Comparison of ENCODE assay signal across 15 cellular contexts in genomic region chr3:27425896-27426565, GRCh38. TPM values are rescaled to one million over a fixed set of nuclear protein-coding genes. Genes with fewer than 3 reads are reported as not detected.
A peak's percentile ranks its signal among the peaks of the same experiment; 100 is the strongest.
DNase-seq lines count a peak whose midpoint lies in the region; ATAC-seq and TF ChIP-seq lines count a peak whose summit lies in the region.
"Had no signal": no experiment of that assay in that cellular context is flagged by ENCODE, and none has a peak within 500 bp of the region (broad histone marks: within the 10 kb centered on the region; RNA-seq: fewer than 3 reads in every experiment).

No MANE protein-coding gene starts in this region.

- intact Hi-C loops in Calu3 (cut with micrococcal nuclease; ENCODE audit: unreplicated experiment) = no loop called here

- peaks cover 36% of the 10 kb centered on the region for H3K36me3 Mint-ChIP-seq in activated CD8-positive, alpha-beta memory T cell treated with anti-CD3 and anti-CD28 coated beads, Interleukin-2, amount 10 ng/mL, durations not matched to agents 7 days and 5 days
- H3K36me3 Mint-ChIP-seq in T-helper 2 cell treated with Interferon-gamma antibody and Interleukin-4, amounts not matched to agents 5 μg/mL and 100 μg/mL, for 36 hours (ENCODE audit: low read depth) = peaks cover 39% of the 10 kb centered on the region
- H3K36me3 Mint-ChIP-seq in stimulated activated effector memory CD8-positive, alpha-beta T cell treated with anti-CD3 and anti-CD28 coated beads, Interleukin-12 subunit alpha, Interleukin-12 subunit beta, amount 100 ng/mL, for 72 hours = peaks cover 79% of the 10 kb centered on the region
- H3K36me3 Mint-ChIP-seq in Calu3 (ENCODE audit: insufficient read depth, unreplicated experiment) = peaks cover 24% of the 10 kb centered on the region

- peaks cover 3% of the 10 kb centered on the region for H3K4me1 Mint-ChIP-seq in activated CD8-positive, alpha-beta memory T cell treated with anti-CD3 and anti-CD28 coated beads, Interleukin-2, amount 10 ng/mL, durations not matched to agents 7 days and 5 days
- peaks cover 10% of the 10 kb centered on the region for H3K4me1 Mint-ChIP-seq in T-helper 2 cell treated with Interferon-gamma antibody and Interleukin-4, amounts not matched to agents 5 μg/mL and 100 μg/mL, for 36 hours (ENCODE audit: low read depth)
- no peaks in the 10 kb centered on the region for H3K4me1 Mint-ChIP-seq in stimulated activated effector memory CD8-positive, alpha-beta T cell treated with anti-CD3 and anti-CD28 coated beads, Interleukin-12 subunit alpha, Interleukin-12 subunit beta, amount 100 ng/mL, for 72 hours
- peaks cover 1% of the 10 kb centered on the region for H3K4me1 Mint-ChIP-seq in Calu3 (ENCODE audit: low read depth, unreplicated experiment)

- no peak for ATAC-seq in activated CD8-positive, alpha-beta memory T cell treated with anti-CD3 and anti-CD28 coated beads, Interleukin-2, amount 10 ng/mL, durations not matched to agents 7 days and 5 days
- ATAC-seq in left lobe of liver (peak; percentile 72), HG02840 (IDR thresholded peaks at IDR 0.05; ENCODE audit: low FRiP score, unreplicated experiment) (no peak)
- ATAC-seq in stimulated activated effector memory CD8-positive, alpha-beta T cell treated with anti-CD3 and anti-CD28 coated beads, Interleukin-12 subunit alpha, Interleukin-12 subunit beta, amount 100 ng/mL, for 72 hours = peak; percentile 63

- no peak for DNase-seq in activated CD8-positive, alpha-beta memory T cell treated with anti-CD3 and anti-CD28 coated beads, Interleukin-2, amount 10 ng/mL, durations not matched to agents 7 days and 5 days
- DNase-seq in activated CD8-positive, alpha-beta memory T cell treated with anti-CD3 and anti-CD28 coated beads for 24 hours = no peak
- DNase-seq in T-helper 2 cell treated with Interferon-gamma antibody and Interleukin-4, amounts not matched to agents 5 μg/mL and 100 μg/mL, for 36 hours (ENCODE audit: low spot score) = no peak
- DNase-seq in left lobe of liver (ENCODE audit: low spot score) (no peak), RPMI8226 (no peak), Calu3 (no peak)
- no peak for DNase-seq in stimulated activated effector memory CD8-positive, alpha-beta T cell treated with anti-CD3 and anti-CD28 coated beads, Interleukin-12 subunit alpha, Interleukin-12 subunit beta, amount 100 ng/mL, for 72 hours (ENCODE audit: low spot score in 2 of 2)
- DNase-seq: CD4-positive, alpha-beta T cell; NCI-H1417 treated with DMSO at 0.1 percent for 48 hours; NCI-H187 treated with DMSO at 0.1 percent for 48 hours; NCI-H2227 treated with DMSO at 0.1 percent for 48 hours; NCI-H510A treated with DMSO at 0.1 percent for 48 hours; NCI-H774; OCI-M1 had no signal

- H3K27ac Mint-ChIP-seq in activated CD8-positive, alpha-beta memory T cell treated with anti-CD3 and anti-CD28 coated beads, Interleukin-2, amount 10 ng/mL, durations not matched to agents 7 days and 5 days = peak overlapping the region; percentile 20
- peak overlapping the region; percentile 53 for H3K27ac Mint-ChIP-seq in T-helper 2 cell treated with Interferon-gamma antibody and Interleukin-4, amounts not matched to agents 5 μg/mL and 100 μg/mL, for 36 hours
- no peak overlapping the region for H3K27ac Mint-ChIP-seq in stimulated activated effector memory CD8-positive, alpha-beta T cell treated with anti-CD3 and anti-CD28 coated beads, Interleukin-12 subunit alpha, Interleukin-12 subunit beta, amount 100 ng/mL, for 72 hours
- no peak overlapping the region for H3K27ac Mint-ChIP-seq in Calu3 (ENCODE audit: unreplicated experiment)
- H3K27ac Mint-ChIP-seq: CD4-positive, alpha-beta T cell had no signal

- no peak overlapping the region for H3K4me3 Mint-ChIP-seq in activated CD8-positive, alpha-beta memory T cell treated with anti-CD3 and anti-CD28 coated beads, Interleukin-2, amount 10 ng/mL, durations not matched to agents 7 days and 5 days
- H3K4me3 Mint-ChIP-seq in T-helper 2 cell treated with Interferon-gamma antibody and Interleukin-4, amounts not matched to agents 5 μg/mL and 100 μg/mL, for 36 hours = no peak overlapping the region
- H3K4me3 Mint-ChIP-seq in stimulated activated effector memory CD8-positive, alpha-beta T cell treated with anti-CD3 and anti-CD28 coated beads, Interleukin-12 subunit alpha, Interleukin-12 subunit beta, amount 100 ng/mL, for 72 hours = no peak overlapping the region
- no peak overlapping the region for H3K4me3 Mint-ChIP-seq in Calu3 (ENCODE audit: low read depth, unreplicated experiment)
- H3K4me3 Mint-ChIP-seq: CD4-positive, alpha-beta T cell had no signal

- CTCF ChIA-PET in activated CD8-positive, alpha-beta memory T cell treated with anti-CD3 and anti-CD28 coated beads, Interleukin-2, amount 10 ng/mL, durations not matched to agents 7 days and 5 days (lab: Charles Lee) = interaction anchor here (1.9 kb wide), 1 partner anchor 41 kb away, joined by 5 read pairs; no protein-coding TSS in a partner anchor
- CTCF ChIA-PET in Calu3 (lab: Charles Lee) = no interaction called here

- BruUV-seq in Calu3 (replicated peaks; lab: Mats Ljungman, UMichigan) = no TSS peak

- TF ChIP-seq CTCF in Calu3 (IDR thresholded peaks at IDR 0.05; ENCODE audit: unreplicated experiment) = no peak

- no peaks in the 10 kb centered on the region for H3K27me3 Mint-ChIP-seq in activated CD8-positive, alpha-beta memory T cell treated with anti-CD3 and anti-CD28 coated beads, Interleukin-2, amount 10 ng/mL, durations not matched to agents 7 days and 5 days
- H3K27me3 Mint-ChIP-seq in T-helper 2 cell treated with Interferon-gamma antibody and Interleukin-4, amounts not matched to agents 5 μg/mL and 100 μg/mL, for 36 hours (ENCODE audit: low read depth) = no peaks in the 10 kb centered on the region
- H3K27me3 Mint-ChIP-seq in Calu3 (ENCODE audit: unreplicated experiment) = no peaks in the 10 kb centered on the region
- H3K27me3 Mint-ChIP-seq: CD4-positive, alpha-beta T cell had no signal

- no peaks in the 10 kb centered on the region for H3K9me3 Mint-ChIP-seq in activated CD8-positive, alpha-beta memory T cell treated with anti-CD3 and anti-CD28 coated beads, Interleukin-2, amount 10 ng/mL, durations not matched to agents 7 days and 5 days (ENCODE audit: low read depth)
- no peaks in the 10 kb centered on the region for H3K9me3 Mint-ChIP-seq in T-helper 2 cell treated with Interferon-gamma antibody and Interleukin-4, amounts not matched to agents 5 μg/mL and 100 μg/mL, for 36 hours
- no peaks in the 10 kb centered on the region for H3K9me3 Mint-ChIP-seq in stimulated activated effector memory CD8-positive, alpha-beta T cell treated with anti-CD3 and anti-CD28 coated beads, Interleukin-12 subunit alpha, Interleukin-12 subunit beta, amount 100 ng/mL, for 72 hours
- H3K9me3 Mint-ChIP-seq in Calu3 (ENCODE audit: low read depth, unreplicated experiment) = no peaks in the 10 kb centered on the region
- H3K9me3 Mint-ChIP-seq: CD4-positive, alpha-beta T cell had no signal

RNA-seq across cellular contexts. Expression of gene NEK10, which starts 56.8 kb away (rescaled TPM):
- total RNA-seq in activated CD8-positive, alpha-beta memory T cell treated with anti-CD3 and anti-CD28 coated beads, Interleukin-2, amount 10 ng/mL, durations not matched to agents 7 days and 5 days = under 1 TPM; 0.70 to 0.73 TPM
- total RNA-seq in left lobe of liver (2.4 TPM), Calu3 (2022) (1.7 and 2.3 TPM in 2 replicates)

RNA-seq across cellular contexts. Expression of gene SLC4A7, which starts 58.2 kb away (rescaled TPM):
- 10 to 100 TPM; 55.0 to 57.5 TPM for total RNA-seq in activated CD8-positive, alpha-beta memory T cell treated with anti-CD3 and anti-CD28 coated beads, Interleukin-2, amount 10 ng/mL, durations not matched to agents 7 days and 5 days
- total RNA-seq in left lobe of liver (2.7 TPM), Calu3 (2022) (39.0 and 61.6 TPM in 2 replicates)

Comparison
In these comparisons a context has a peak if more than half of its experiments do, and no peak if none do; other contexts are left out.
1. ATAC-seq: peak in left lobe of liver (single experiment) and stimulated activated effector memory CD8-positive, alpha-beta T cell treated with anti-CD3 and anti-CD28 coated beads, Interleukin-12 subunit alpha, Interleukin-12 subunit beta, amount 100 ng/mL, for 72 hours (single experiment); none in activated CD8-positive, alpha-beta memory T cell treated with anti-CD3 and anti-CD28 coated beads, Interleukin-2, amount 10 ng/mL, durations not matched to agents 7 days and 5 days (single experiment) and HG02840 (single experiment).
2. H3K27ac Mint-ChIP-seq: peak in activated CD8-positive, alpha-beta memory T cell treated with anti-CD3 and anti-CD28 coated beads, Interleukin-2, amount 10 ng/mL, durations not matched to agents 7 days and 5 days (single experiment) and T-helper 2 cell treated with Interferon-gamma antibody and Interleukin-4, amounts not matched to agents 5 μg/mL and 100 μg/mL, for 36 hours (single experiment); none in stimulated activated effector memory CD8-positive, alpha-beta T cell treated with anti-CD3 and anti-CD28 coated beads, Interleukin-12 subunit alpha, Interleukin-12 subunit beta, amount 100 ng/mL, for 72 hours (single experiment) and Calu3 (single experiment).
3. RNA of gene SLC4A7, which starts 58.2 kb away (total RNA-seq): 39.0 to 61.6 TPM in Calu3 and 55.0 to 57.5 TPM in activated CD8-positive, alpha-beta memory T cell treated with anti-CD3 and anti-CD28 coated beads, Interleukin-2, amount 10 ng/mL, durations not matched to agents 7 days and 5 days; 2.7 TPM in left lobe of liver (single experiment); every median in the first group is over 10 times any median in the second.